20 cellular contexts compared by ENCODE assay signal in genomic region chr14:61397607-61398006, GRCh38.
DNase-seq lines count a peak whose midpoint lies in the region; ATAC-seq, FAIRE-seq and TF ChIP-seq lines count a peak whose summit lies in the region.
"Had no signal": no experiment of that assay in that cellular context is flagged by ENCODE, and none has a peak within 500 bp of the region (broad histone marks: within the 10 kb centered on the region; RNA-seq: fewer than 3 reads in every experiment).

No MANE protein-coding gene starts in this region.

- intact Hi-C loops in activated CD4-positive, alpha-beta T cell treated with anti-CD3 and anti-CD28 coated beads for 36 hours (cut with DNase I, micrococcal nuclease) = no loop called here

- no peak for TF ChIP-seq POLR2A in GM18505 (IDR thresholded peaks at IDR 0.05; ENCODE audit: borderline replicate concordance, extremely low read depth, insufficient read depth, insufficient read length)

- H3K27me3 Mint-ChIP-seq in activated CD4-positive, alpha-beta T cell treated with anti-CD3 and anti-CD28 coated beads for 36 hours = no peaks in the 10 kb centered on the region
- H3K27me3 Mint-ChIP-seq in stimulated activated naive CD8-positive, alpha-beta T cell treated with anti-CD3 and anti-CD28 coated beads, Interleukin-15, Interleukin-2, amounts not matched to agents 100 ng/mL and 50 ng/mL, for 24 hours = no peaks in the 10 kb centered on the region
- H3K27me3 Mint-ChIP-seq in effector memory CD8-positive, alpha-beta T cell = no peaks in the 10 kb centered on the region

- peak; percentile 79 for FAIRE-seq in urothelium cell line (lab: Jason Lieb, UNC)
- FAIRE-seq: GM12891 had no signal

- no peak for ATAC-seq in activated CD4-positive, alpha-beta T cell treated with anti-CD3 and anti-CD28 coated beads for 36 hours
- ATAC-seq in stimulated activated naive CD8-positive, alpha-beta T cell treated with anti-CD3 and anti-CD28 coated beads, Interleukin-15, Interleukin-2, amounts not matched to agents 100 U/mL and 50 U/mL, for 24 hours = no peak
- peak; percentile 18 for ATAC-seq in effector memory CD8-positive, alpha-beta T cell (replicated peaks)
- ATAC-seq in HG02970 (IDR thresholded peaks at IDR 0.05; ENCODE audit: low FRiP score, unreplicated experiment) (no peak), GM18505 (IDR thresholded peaks at IDR 0.05; ENCODE audit: unreplicated experiment) (no peak)
- ATAC-seq: HCT116 had no signal

- peak overlapping the region; percentile 68 for H3K27ac Mint-ChIP-seq in activated CD4-positive, alpha-beta T cell treated with anti-CD3 and anti-CD28 coated beads for 36 hours
- H3K27ac Mint-ChIP-seq in stimulated activated naive CD8-positive, alpha-beta T cell treated with anti-CD3 and anti-CD28 coated beads, Interleukin-15, Interleukin-2, amounts not matched to agents 100 ng/mL and 50 ng/mL, for 24 hours = peak overlapping the region; percentile 76
- peak overlapping the region in 1 of 2 donors; percentile 27 for H3K27ac Mint-ChIP-seq in effector memory CD8-positive, alpha-beta T cell
- H3K27ac Mint-ChIP-seq: IgD-negative memory B cell had no signal

- no peak for DNase-seq in activated CD4-positive, alpha-beta T cell treated with anti-CD3 and anti-CD28 coated beads for 36 hours
- DNase-seq in activated CD4-positive, alpha-beta T cell treated with anti-CD3 and anti-CD28 coated beads for 4 hours = no peak
- DNase-seq in stimulated activated naive CD8-positive, alpha-beta T cell treated with anti-CD3 and anti-CD28 coated beads, Interleukin-15, Interleukin-2, amounts not matched to agents 100 U/mL and 50 U/mL, for 24 hours = no peak
- no peak for DNase-seq in effector memory CD8-positive, alpha-beta T cell
- no peak for DNase-seq in urothelium cell line (ENCODE audit: low spot score)
- DNase-seq: DMS 273 treated with DMSO at 0.1 percent for 48 hours; GF-D8; GM23248; NCI-H1105 treated with DMSO at 0.1 percent for 48 hours; NCI-H187; NCI-H2171; NCI-H446; NK-92 treated with Interleukin-12 subunit alpha and Interleukin-12 subunit beta, amount 100 ng/mL, for 24 hours; OCI-M1 had no signal

- peaks cover 42% of the 10 kb centered on the region for H3K36me3 Mint-ChIP-seq in activated CD4-positive, alpha-beta T cell treated with anti-CD3 and anti-CD28 coated beads for 36 hours (ENCODE audit: low read depth)
- H3K36me3 Mint-ChIP-seq in stimulated activated naive CD8-positive, alpha-beta T cell treated with anti-CD3 and anti-CD28 coated beads, Interleukin-15, Interleukin-2, amounts not matched to agents 100 ng/mL and 50 ng/mL, for 24 hours (ENCODE audit: low read depth) = peaks cover 57% of the 10 kb centered on the region
- peaks cover 69% of the 10 kb centered on the region for H3K36me3 Mint-ChIP-seq in effector memory CD8-positive, alpha-beta T cell (ENCODE audit: insufficient read depth)
- H3K36me3 Mint-ChIP-seq: IgD-negative memory B cell had no signal

- POLR2A ChIA-PET in activated CD4-positive, alpha-beta T cell treated with anti-CD3 and anti-CD28 coated beads for 36 hours (lab: Charles Lee) = no interaction called here

- CTCF ChIA-PET in activated CD4-positive, alpha-beta T cell treated with anti-CD3 and anti-CD28 coated beads for 36 hours (lab: Charles Lee) = interaction anchor here (0.7 to 1.1 kb wide), 4 partner anchors 9 to 57 kb away, joined by 3 read pairs; no protein-coding TSS in a partner anchor

- peaks cover 61% of the 10 kb centered on the region for H3K4me1 Mint-ChIP-seq in activated CD4-positive, alpha-beta T cell treated with anti-CD3 and anti-CD28 coated beads for 36 hours
- H3K4me1 Mint-ChIP-seq in stimulated activated naive CD8-positive, alpha-beta T cell treated with anti-CD3 and anti-CD28 coated beads, Interleukin-15, Interleukin-2, amounts not matched to agents 100 ng/mL and 50 ng/mL, for 24 hours (ENCODE audit: low read depth) = peaks cover 66% of the 10 kb centered on the region
- H3K4me1 Mint-ChIP-seq in effector memory CD8-positive, alpha-beta T cell (ENCODE audit: low read depth in 2 of 2) = peaks cover 74 to 91% of the 10 kb centered on the region in 2 donors
- H3K4me1 Mint-ChIP-seq: IgD-negative memory B cell had no signal

- no peaks in the 10 kb centered on the region for H3K9me3 Mint-ChIP-seq in activated CD4-positive, alpha-beta T cell treated with anti-CD3 and anti-CD28 coated beads for 36 hours (ENCODE audit: low read depth)
- H3K9me3 Mint-ChIP-seq in stimulated activated naive CD8-positive, alpha-beta T cell treated with anti-CD3 and anti-CD28 coated beads, Interleukin-15, Interleukin-2, amounts not matched to agents 100 ng/mL and 50 ng/mL, for 24 hours = no peaks in the 10 kb centered on the region
- H3K9me3 Mint-ChIP-seq in effector memory CD8-positive, alpha-beta T cell = no peaks in the 10 kb centered on the region

- no peak overlapping the region for H3K4me3 Mint-ChIP-seq in activated CD4-positive, alpha-beta T cell treated with anti-CD3 and anti-CD28 coated beads for 36 hours
- H3K4me3 Mint-ChIP-seq in stimulated activated naive CD8-positive, alpha-beta T cell treated with anti-CD3 and anti-CD28 coated beads, Interleukin-15, Interleukin-2, amounts not matched to agents 100 ng/mL and 50 ng/mL, for 24 hours = peak overlapping the region; percentile 1
- peak overlapping the region in 1 of 2 donors; percentile 53 for H3K4me3 Mint-ChIP-seq in effector memory CD8-positive, alpha-beta T cell
- H3K4me3 Mint-ChIP-seq: IgD-negative memory B cell had no signal
